19 cellular contexts compared by ENCODE assay signal in the genomic region with DNA sequence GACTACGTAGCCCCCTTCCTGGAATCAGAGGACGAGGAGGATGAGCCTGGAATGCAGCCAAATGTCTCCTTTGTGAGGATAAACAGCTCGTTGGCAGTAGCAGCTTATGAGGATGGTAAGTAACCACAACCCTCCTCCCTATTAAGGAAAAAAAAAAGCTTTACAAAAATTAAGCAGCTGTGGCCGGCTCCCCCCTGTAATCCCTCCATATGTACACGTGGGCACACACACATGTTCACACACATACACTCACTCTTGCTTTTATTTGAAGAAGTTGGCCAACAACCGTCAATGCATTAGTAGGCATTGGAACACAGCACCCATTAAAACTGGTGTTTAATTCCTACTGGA. TPM values are rescaled to one million over a fixed set of nuclear protein-coding genes. Genes with fewer than 3 reads are reported as not detected.
DNase-seq lines count a peak whose midpoint lies in the region; ATAC-seq lines count a peak whose summit lies in the region.
"Had no signal": no experiment of that assay in that cellular context is flagged by ENCODE, and none has a peak within 500 bp of the region (broad histone marks: within the 10 kb centered on the region; RNA-seq: fewer than 3 reads in every experiment).

No MANE protein-coding gene starts in this region.

- ATAC-seq in esophagus mucosa (no peak), HG03097 (IDR thresholded peaks at IDR 0.05; ENCODE audit: low FRiP score, unreplicated experiment) (no peak)
- ATAC-seq: activated naive CD4-positive, alpha-beta T cell treated with anti-CD3 and anti-CD28 coated beads, Interleukin-2, amount 50 U/mL, for 72 hours; left lobe of liver; naive thymus-derived CD8-positive, alpha-beta T cell; right cardiac atrium; T-helper 17 cell had no signal

- DNase-seq in NCI-H1694 (lab: John Stamatoyannopoulos, UW) (peak; percentile 52), NCI-H1694 treated with DMSO at 0.1 percent for 48 hours (lab: John Stamatoyannopoulos, UW) (no peak), NCI-H1105 (lab: John Stamatoyannopoulos, UW) (peak; percentile 82), NCI-H510A treated with DMSO at 0.1 percent for 48 hours (lab: John Stamatoyannopoulos, UW) (peak; percentile 92), cerebellum (ENCODE audit: low spot score) (peak; percentile 27)
- no peak for DNase-seq in activated effector memory CD4-positive, alpha-beta T cell treated with anti-CD3 and anti-CD28 coated beads, Interleukin-2, amount 50 U/mL, for 16 hours
- DNase-seq: 8988T; activated CD4-positive, alpha-beta T cell treated with anti-CD3 and anti-CD28 coated beads, Interleukin-2, amount 50 U/mL, for 1 hour; EL; immature natural killer cell; naive thymus-derived CD8-positive, alpha-beta T cell; NCI-H187; right cardiac atrium; RPMI8226; T-helper 17 cell had no signal

RNA-seq across cellular contexts. Expression of gene FBXW8, which starts 54.0 kb away (rescaled TPM):
- 16.8 TPM for total RNA-seq in cerebellum
- total RNA-seq in esophagus mucosa: 8.0 TPM

Comparison
In these comparisons a context has a peak if more than half of its experiments do, and no peak if none do; other contexts are left out.
1. DNase-seq: peak in NCI-H1694 (single experiment), NCI-H1105 (single experiment), NCI-H510A treated with DMSO at 0.1 percent for 48 hours (single experiment) and cerebellum (single experiment); none in NCI-H1694 treated with DMSO at 0.1 percent for 48 hours (single experiment) and activated effector memory CD4-positive, alpha-beta T cell treated with anti-CD3 and anti-CD28 coated beads, Interleukin-2, amount 50 U/mL, for 16 hours (single experiment).